ENCODE assay signal across 1 cellular context in the genomic region with DNA sequence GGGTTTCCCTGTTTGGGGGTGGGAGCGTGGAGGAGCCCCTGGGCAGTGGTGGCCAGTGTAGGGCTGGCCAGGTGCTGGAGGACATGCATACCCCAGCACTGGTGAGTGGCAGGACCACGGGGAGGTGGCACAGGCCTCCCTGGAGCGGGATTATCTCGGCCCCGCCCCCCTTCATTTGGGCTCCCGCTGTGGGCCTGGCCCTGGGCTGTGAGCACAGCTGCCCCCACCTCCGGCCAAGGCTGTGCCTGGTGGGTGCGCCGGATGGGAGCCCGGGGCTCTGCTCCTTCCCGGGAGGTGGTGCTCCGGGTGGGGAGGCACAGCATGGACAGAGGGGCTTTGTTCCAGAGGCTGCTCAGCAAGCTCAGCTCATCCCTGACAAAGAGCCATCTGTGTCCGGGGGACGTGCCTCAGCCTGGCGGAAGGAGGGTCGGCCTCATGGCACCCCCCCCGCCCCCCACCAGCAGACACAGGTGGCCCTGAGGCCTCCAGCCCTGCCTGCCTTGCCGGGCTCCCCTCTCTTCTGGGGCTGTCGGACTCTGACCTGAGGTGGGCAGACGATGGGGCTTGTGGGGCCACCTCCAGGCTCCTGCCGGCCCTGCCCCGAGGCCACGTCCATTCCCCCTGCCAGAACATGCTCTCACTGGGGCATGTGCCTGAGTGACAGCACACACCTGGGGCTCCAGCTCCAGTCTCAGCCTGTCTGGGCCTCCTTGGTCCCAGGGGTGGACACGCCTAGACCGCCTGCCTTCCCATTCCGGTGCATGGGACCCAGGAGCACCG.
A peak's percentile ranks its signal among the peaks of the same experiment; 100 is the strongest.
TF ChIP-seq lines count a peak whose summit lies in the region.

No MANE protein-coding gene starts in this region.

TF ChIP-seq in HepG2, 621 proteins besides CTCF, POLR2A, EP300 and RAD21 (continued from another document and continues in another):
- peak; percentile 65 for TF ChIP-seq RXRB (CRISPR knock-in tag; IDR thresholded peaks at IDR 0.05; ENCODE audit: borderline replicate concordance)
- peak; percentile 74; the same call in 1 of the 2 replicates for TF ChIP-seq ZNF749 (CRISPR knock-in tag; IDR thresholded peaks at IDR 0.05; ENCODE audit: borderline replicate concordance)
- TF ChIP-seq ZNF775 (CRISPR knock-in tag; IDR thresholded peaks at IDR 0.05; ENCODE audit: borderline replicate concordance): no peak
- no peak for TF ChIP-seq ZNF674 (CRISPR knock-in tag; IDR thresholded peaks at IDR 0.05; ENCODE audit: low read depth)
- TF ChIP-seq PLSCR1 (CRISPR knock-in tag; IDR thresholded peaks at IDR 0.05; ENCODE audit: borderline replicate concordance): no peak
- 0 out of 2 replicates have a peak, but pooled peaks have one; percentile 26 for TF ChIP-seq MXD4 (CRISPR knock-in tag; IDR thresholded peaks at IDR 0.05)
- no peak for TF ChIP-seq ZBTB3 (CRISPR knock-in tag; IDR thresholded peaks at IDR 0.05; ENCODE audit: borderline replicate concordance, low read depth)
- TF ChIP-seq THAP9 (CRISPR knock-in tag; IDR thresholded peaks at IDR 0.05; ENCODE audit: borderline replicate concordance): no peak
- no peak for TF ChIP-seq IRF1 (CRISPR knock-in tag; IDR thresholded peaks at IDR 0.05; ENCODE audit: low read depth)
- TF ChIP-seq ZNF788 (CRISPR knock-in tag; IDR thresholded peaks at IDR 0.05; ENCODE audit: borderline replicate concordance): peak; percentile 92; the same call in 1 of the 2 replicates
- TF ChIP-seq ZNF17 (CRISPR knock-in tag; IDR thresholded peaks at IDR 0.05): no peak
- TF ChIP-seq STAT5B (CRISPR knock-in tag; IDR thresholded peaks at IDR 0.05): no peak
- no peak; the same call in 1 of the 2 replicates for TF ChIP-seq ZBTB14 (CRISPR knock-in tag; IDR thresholded peaks at IDR 0.05)
- TF ChIP-seq ZNF446 (CRISPR knock-in tag; IDR thresholded peaks at IDR 0.05): no peak
- TF ChIP-seq TOPORS (CRISPR knock-in tag; IDR thresholded peaks at IDR 0.05): no peak; the same call in 1 of the 2 replicates
- TF ChIP-seq PRDM4 (CRISPR knock-in tag; IDR thresholded peaks at IDR 0.05; ENCODE audit: borderline replicate concordance): no peak
- no peak for TF ChIP-seq REL (CRISPR knock-in tag; conservative IDR thresholded peaks at IDR 0.05)
- peak; percentile 34; the same call in 1 of the 2 replicates for TF ChIP-seq ZNF232 (CRISPR knock-in tag; IDR thresholded peaks at IDR 0.05; ENCODE audit: borderline replicate concordance)
- TF ChIP-seq ZNF256 (CRISPR knock-in tag; conservative IDR thresholded peaks at IDR 0.05): no peak
- no peak for TF ChIP-seq CENPX (CRISPR knock-in tag; IDR thresholded peaks at IDR 0.05)
- peak; percentile 67 for TF ChIP-seq RBM22 (optimal IDR thresholded peaks at IDR 0.05; ENCODE audit: low read length)
- no peak for TF ChIP-seq THYN1 (CRISPR knock-in tag; IDR thresholded peaks at IDR 0.05; ENCODE audit: borderline replicate concordance, low read depth)
- TF ChIP-seq TBP (CRISPR knock-in tag; IDR thresholded peaks at IDR 0.05): no peak
- TF ChIP-seq TBX2 (CRISPR knock-in tag; IDR thresholded peaks at IDR 0.05; ENCODE audit: borderline replicate concordance): peak; percentile 92; the same call in 1 of the 2 replicates
- no peak for TF ChIP-seq CREBL2 (CRISPR knock-in tag; IDR thresholded peaks at IDR 0.05; ENCODE audit: borderline replicate concordance)
- peak; percentile 66; the same call in 1 of the 2 replicates for TF ChIP-seq ZNF317 (CRISPR knock-in tag; IDR thresholded peaks at IDR 0.05)
- TF ChIP-seq, protein P1, sequence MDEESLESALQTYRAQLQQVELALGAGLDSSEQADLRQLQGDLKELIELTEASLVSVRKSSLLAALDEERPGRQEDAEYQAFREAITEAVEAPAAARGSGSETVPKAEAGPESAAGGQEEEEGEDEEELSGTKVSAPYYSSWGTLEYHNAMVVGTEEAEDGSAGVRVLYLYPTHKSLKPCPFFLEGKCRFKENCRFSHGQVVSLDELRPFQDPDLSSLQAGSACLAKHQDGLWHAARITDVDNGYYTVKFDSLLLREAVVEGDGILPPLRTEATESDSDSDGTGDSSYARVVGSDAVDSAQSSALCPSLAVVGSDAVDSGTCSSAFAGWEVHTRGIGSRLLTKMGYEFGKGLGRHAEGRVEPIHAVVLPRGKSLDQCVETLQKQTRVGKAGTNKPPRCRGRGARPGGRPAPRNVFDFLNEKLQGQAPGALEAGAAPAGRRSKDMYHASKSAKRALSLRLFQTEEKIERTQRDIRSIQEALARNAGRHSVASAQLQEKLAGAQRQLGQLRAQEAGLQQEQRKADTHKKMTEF (CRISPR knock-in tag; IDR thresholded peaks at IDR 0.05): peak; percentile 89
- no peak for TF ChIP-seq ZSCAN30 (CRISPR knock-in tag; IDR thresholded peaks at IDR 0.05)
- no peak for TF ChIP-seq NONO (IDR thresholded peaks at IDR 0.05)
- TF ChIP-seq NONO (CRISPR knock-in tag; conservative IDR thresholded peaks at IDR 0.05): peak; percentile 88
- no peak for TF ChIP-seq ZNF839 (CRISPR knock-in tag; IDR thresholded peaks at IDR 0.05; ENCODE audit: borderline replicate concordance)
- TF ChIP-seq ONECUT2 (CRISPR knock-in tag; IDR thresholded peaks at IDR 0.05): no peak
- TF ChIP-seq FOXA3 (CRISPR knock-in tag; IDR thresholded peaks at IDR 0.05): peak; percentile 23
- peak; percentile 58; the same call in 1 of the 2 replicates for TF ChIP-seq MTA1 (CRISPR knock-in tag; IDR thresholded peaks at IDR 0.05; ENCODE audit: borderline replicate concordance)
- no peak for TF ChIP-seq FOXK2 (IDR thresholded peaks at IDR 0.05)
- peak; percentile 92 for TF ChIP-seq SRY (CRISPR knock-in tag; IDR thresholded peaks at IDR 0.05)
- TF ChIP-seq, protein P2, sequence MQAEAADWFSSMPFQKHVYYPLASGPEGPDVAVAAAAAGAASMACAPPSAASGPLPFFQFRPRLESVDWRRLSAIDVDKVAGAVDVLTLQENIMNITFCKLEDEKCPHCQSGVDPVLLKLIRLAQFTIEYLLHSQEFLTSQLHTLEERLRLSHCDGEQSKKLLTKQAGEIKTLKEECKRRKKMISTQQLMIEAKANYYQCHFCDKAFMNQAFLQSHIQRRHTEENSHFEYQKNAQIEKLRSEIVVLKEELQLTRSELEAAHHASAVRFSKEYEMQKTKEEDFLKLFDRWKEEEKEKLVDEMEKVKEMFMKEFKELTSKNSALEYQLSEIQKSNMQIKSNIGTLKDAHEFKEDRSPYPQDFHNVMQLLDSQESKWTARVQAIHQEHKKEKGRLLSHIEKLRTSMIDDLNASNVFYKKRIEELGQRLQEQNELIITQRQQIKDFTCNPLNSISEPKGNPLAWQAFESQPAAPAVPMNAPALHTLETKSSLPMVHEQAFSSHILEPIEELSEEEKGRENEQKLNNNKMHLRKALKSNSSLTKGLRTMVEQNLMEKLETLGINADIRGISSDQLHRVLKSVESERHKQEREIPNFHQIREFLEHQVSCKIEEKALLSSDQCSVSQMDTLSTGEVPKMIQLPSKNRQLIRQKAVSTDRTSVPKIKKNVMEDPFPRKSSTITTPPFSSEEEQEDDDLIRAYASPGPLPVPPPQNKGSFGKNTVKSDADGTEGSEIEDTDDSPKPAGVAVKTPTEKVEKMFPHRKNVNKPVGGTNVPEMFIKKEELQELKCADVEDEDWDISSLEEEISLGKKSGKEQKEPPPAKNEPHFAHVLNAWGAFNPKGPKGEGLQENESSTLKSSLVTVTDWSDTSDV (CRISPR knock-in tag; IDR thresholded peaks at IDR 0.05): 0 out of 2 replicates have a peak, but pooled peaks have one; percentile 33
- TF ChIP-seq ZSCAN21 (CRISPR knock-in tag; IDR thresholded peaks at IDR 0.05; ENCODE audit: borderline replicate concordance): peak; percentile 43
- no peak for TF ChIP-seq ZBTB1 (CRISPR knock-in tag; IDR thresholded peaks at IDR 0.05; ENCODE audit: borderline replicate concordance)
- peak; percentile 48; the same call in 1 of the 2 replicates for TF ChIP-seq ZNF224 (CRISPR knock-in tag; IDR thresholded peaks at IDR 0.05)
- TF ChIP-seq FOXA1 (IDR thresholded peaks at IDR 0.05): no peak
- no peak for TF ChIP-seq FOXA1 (CRISPR knock-in tag; IDR thresholded peaks at IDR 0.05)
- TF ChIP-seq DNMT3B (CRISPR knock-in tag; conservative IDR thresholded peaks at IDR 0.05): no peak
- TF ChIP-seq, protein P3, sequence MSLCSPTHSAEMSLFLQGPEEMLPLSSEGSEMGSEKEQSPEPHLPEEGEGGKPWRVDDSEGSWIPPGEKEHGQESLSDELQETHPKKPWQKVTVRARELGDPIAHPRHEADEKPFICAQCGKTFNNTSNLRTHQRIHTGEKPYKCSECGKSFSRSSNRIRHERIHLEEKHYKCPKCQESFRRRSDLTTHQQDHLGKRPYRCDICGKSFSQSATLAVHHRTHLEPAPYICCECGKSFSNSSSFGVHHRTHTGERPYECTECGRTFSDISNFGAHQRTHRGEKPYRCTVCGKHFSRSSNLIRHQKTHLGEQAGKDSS (CRISPR knock-in tag; IDR thresholded peaks at IDR 0.05; ENCODE audit: borderline replicate concordance, low read depth): no peak; the same call in 1 of the 2 replicates
- TF ChIP-seq RARA (CRISPR knock-in tag; IDR thresholded peaks at IDR 0.05): 0 out of 2 replicates have a peak, but pooled peaks have one; percentile 42
- TF ChIP-seq ZNF235 (CRISPR knock-in tag; IDR thresholded peaks at IDR 0.05; ENCODE audit: borderline replicate concordance): no peak
- TF ChIP-seq CREB1 (IDR thresholded peaks at IDR 0.05): no peak
- TF ChIP-seq CREB1 (CRISPR knock-in tag; IDR thresholded peaks at IDR 0.05): no peak; the same call in 1 of the 2 replicates
- TF ChIP-seq PAF1 (CRISPR knock-in tag; IDR thresholded peaks at IDR 0.05): no peak
- peak; percentile 73; the same call in 1 of the 2 replicates for TF ChIP-seq ZNF547 (CRISPR knock-in tag; IDR thresholded peaks at IDR 0.05)
- no peak for TF ChIP-seq SUZ12 (IDR thresholded peaks at IDR 0.05; ENCODE audit: low read depth, low read length)
- TF ChIP-seq ISX (CRISPR knock-in tag; conservative IDR thresholded peaks at IDR 0.05): no peak
